In the genomic region with DNA sequence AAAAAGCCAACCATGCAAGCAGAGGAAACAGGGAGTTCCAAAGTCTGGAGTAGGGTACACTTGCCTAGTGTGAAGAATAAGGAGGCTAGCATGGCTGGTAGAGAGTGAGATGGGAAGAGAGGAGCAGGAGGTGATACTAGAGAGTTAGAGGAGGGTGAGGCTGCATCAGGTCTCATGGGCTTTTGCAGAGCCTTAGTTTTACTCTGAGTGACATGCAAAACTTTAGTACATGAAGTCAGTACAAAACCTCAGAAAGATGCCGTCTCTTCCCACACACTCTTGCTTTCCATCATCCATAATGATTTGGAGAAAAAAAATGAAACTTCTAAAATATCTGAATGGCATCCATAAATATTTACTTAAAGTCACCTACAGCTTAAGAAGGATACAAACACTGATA, we compare ENCODE assay signal across 12 cellular contexts.
"Had no signal": no experiment of that assay in that cellular context is flagged by ENCODE, and none has a peak within 500 bp of the region (broad histone marks: within the 10 kb centered on the region; RNA-seq: fewer than 3 reads in every experiment).

No MANE protein-coding gene starts in this region.

- H3K27me3 Mint-ChIP-seq: stimulated activated naive CD8-positive, alpha-beta T cell treated with anti-CD3 and anti-CD28 coated beads, Interleukin-15, amount 100 ng/mL, for 72 hours had no signal

- H3K27ac Mint-ChIP-seq: activated CD8-positive, alpha-beta T cell treated with anti-CD3 and anti-CD28 coated beads, Interleukin-2, amount 10 ng/mL, durations not matched to agents 7 days and 5 days; activated T-helper 1 cell treated with anti-CD3 and anti-CD28 coated beads, Interleukin-12 subunit alpha, Interleukin-12 subunit beta, Interleukin-2, Interleukin-4 antibody, amounts not matched to agents 30 ng/mL and 10 ng/mL and 1 ng/mL, durations not matched to agents 14 hours and 24 hours and 36 hours; naive thymus-derived CD4-positive, alpha-beta T cell had no signal

- H3K9me3 Mint-ChIP-seq: activated T-helper 1 cell treated with anti-CD3 and anti-CD28 coated beads, Interleukin-12 subunit alpha, Interleukin-12 subunit beta, Interleukin-2, Interleukin-4 antibody, amounts not matched to agents 30 ng/mL and 10 ng/mL and 1 ng/mL, durations not matched to agents 14 hours and 24 hours and 36 hours; stimulated activated naive CD8-positive, alpha-beta T cell treated with anti-CD3 and anti-CD28 coated beads, Interleukin-15, amount 100 ng/mL, for 72 hours had no signal

- H3K4me1 Mint-ChIP-seq: naive thymus-derived CD4-positive, alpha-beta T cell; stimulated activated naive CD8-positive, alpha-beta T cell treated with anti-CD3 and anti-CD28 coated beads, Interleukin-15, amount 100 ng/mL, for 72 hours had no signal

- H3K36me3 Mint-ChIP-seq: naive thymus-derived CD4-positive, alpha-beta T cell had no signal

- H3K4me3 Mint-ChIP-seq: activated CD8-positive, alpha-beta T cell treated with anti-CD3 and anti-CD28 coated beads, Interleukin-2, amount 10 ng/mL, durations not matched to agents 7 days and 5 days; activated T-helper 1 cell treated with anti-CD3 and anti-CD28 coated beads, Interleukin-12 subunit alpha, Interleukin-12 subunit beta, Interleukin-2, Interleukin-4 antibody, amounts not matched to agents 30 ng/mL and 10 ng/mL and 1 ng/mL, durations not matched to agents 14 hours and 24 hours and 36 hours; naive thymus-derived CD4-positive, alpha-beta T cell; stimulated activated naive CD8-positive, alpha-beta T cell treated with anti-CD3 and anti-CD28 coated beads, Interleukin-15, amount 100 ng/mL, for 72 hours had no signal

- ATAC-seq: activated CD8-positive, alpha-beta T cell treated with anti-CD3 and anti-CD28 coated beads, Interleukin-2, amount 10 ng/mL, durations not matched to agents 7 days and 5 days; gastrocnemius medialis; heart right ventricle; naive thymus-derived CD4-positive, alpha-beta T cell; stimulated activated naive CD8-positive, alpha-beta T cell treated with anti-CD3 and anti-CD28 coated beads, Interleukin-15, amount 100 ng/mL, for 72 hours had no signal

- DNase-seq: activated CD4-positive, alpha-beta T cell treated with anti-CD3 and anti-CD28 coated beads for 4 hours; activated CD8-positive, alpha-beta memory T cell treated with anti-CD3 and anti-CD28 coated beads, Interleukin-2, amount 50 U/mL, for 48 hours; activated CD8-positive, alpha-beta T cell treated with anti-CD3 and anti-CD28 coated beads, Interleukin-2, amount 10 ng/mL, durations not matched to agents 7 days and 5 days; activated naive CD4-positive, alpha-beta T cell treated with Interleukin-2 at 50 U/mL for 16 hours; gastrocnemius medialis; heart right ventricle; naive thymus-derived CD4-positive, alpha-beta T cell; stimulated activated CD4-positive, alpha-beta T cell treated with anti-CD3 and anti-CD28 coated beads, Interleukin-15, amount 100 ng/mL, for 24 hours; stimulated activated CD4-positive, alpha-beta T cell treated with anti-CD3 and anti-CD28 coated beads, Interleukin-4, amount 100 ng/mL, for 24 hours; stimulated activated naive CD8-positive, alpha-beta T cell treated with anti-CD3 and anti-CD28 coated beads, Interleukin-15, amount 100 ng/mL, for 72 hours; WERI-Rb-1 had no signal
